ENCODE assay signal across 21 cellular contexts in genomic region chr3:104685492-104685891, GRCh38.
DNase-seq lines count a peak whose midpoint lies in the region; ATAC-seq, FAIRE-seq and TF ChIP-seq lines count a peak whose summit lies in the region.
"Had no signal": no experiment of that assay in that cellular context is flagged by ENCODE, and none has a peak within 500 bp of the region (broad histone marks: within the 10 kb centered on the region; RNA-seq: fewer than 3 reads in every experiment).

No MANE protein-coding gene starts in this region.

- CTCF ChIA-PET in WTC11 (lab: Charles Lee) = no interaction called here

- no peak for DNase-seq in WTC11 (ENCODE audit: low spot score)
- DNase-seq in small intestine = no peak
- DNase-seq in GDM1 (lab: John Stamatoyannopoulos, UW) = no peak
- DNase-seq in stimulated activated CD4-positive, alpha-beta T cell treated with anti-CD3 and anti-CD28 coated beads, Interleukin-2, amount 100 ng/mL, for 24 hours = no peak
- DNase-seq: Calu3; CD8-positive, alpha-beta T cell; DMS79 treated with DMSO at 0.1 percent for 48 hours; GOT3; H7; HFFc6; IMR-90 had no signal

- no peak overlapping the region for H3K27ac Mint-ChIP-seq in WTC11
- H3K27ac Mint-ChIP-seq: B cell; CD8-positive, alpha-beta T cell; HFFc6 had no signal

- H3K27ac ChIP-seq in small intestine (ENCODE audit: low read depth in 1 of 2, low read length in 1 of 2) = no peak overlapping the region
- H3K27ac ChIP-seq: 22Rv1; BLaER1 treated with 17β-estradiol and CSF1 and Interleukin-3, amounts not matched to agents 10 nM and 100 nM had no signal

- H3K4me1 ChIP-seq in small intestine (ENCODE audit: control insufficient read depth in 2 of 2, insufficient read depth in 1 of 2, low read depth in 1 of 2, low read length in 1 of 2) = no peaks in the 10 kb centered on the region
- H3K4me1 ChIP-seq: BLaER1 treated with 17β-estradiol and CSF1 and Interleukin-3, amounts not matched to agents 10 nM and 100 nM had no signal

- no peaks in the 10 kb centered on the region for H3K9me3 ChIP-seq in small intestine (ENCODE audit: control insufficient read depth, low read depth)
- H3K9me3 ChIP-seq: BLaER1 treated with 17β-estradiol and CSF1 and Interleukin-3, amounts not matched to agents 10 nM and 100 nM had no signal

- no peaks in the 10 kb centered on the region for H3K27me3 ChIP-seq in small intestine (ENCODE audit: control insufficient read depth in 2 of 2, insufficient read depth in 2 of 2, low read length in 2 of 2)
- H3K27me3 ChIP-seq: BLaER1 treated with 17β-estradiol and CSF1 and Interleukin-3, amounts not matched to agents 10 nM and 100 nM had no signal

- peaks cover 4% of the 10 kb centered on the region for H3K4me1 Mint-ChIP-seq in WTC11
- H3K4me1 Mint-ChIP-seq: B cell had no signal

- no peak overlapping the region for H3K4me3 ChIP-seq in small intestine (ENCODE audit: low read depth in 1 of 2, low read length in 2 of 2)
- H3K4me3 ChIP-seq: BLaER1 treated with 17β-estradiol and CSF1 and Interleukin-3, amounts not matched to agents 10 nM and 100 nM; K562 had no signal

- TF ChIP-seq CTCF in WTC11 (IDR thresholded peaks at IDR 0.05) = no peak

- no peak overlapping the region for H3K4me3 Mint-ChIP-seq in WTC11
- H3K4me3 Mint-ChIP-seq: B cell; CD8-positive, alpha-beta T cell; HFFc6 had no signal

- H3K27me3 Mint-ChIP-seq in WTC11 (ENCODE audit: low read depth) = no peaks in the 10 kb centered on the region
- H3K27me3 Mint-ChIP-seq: B cell had no signal

- H3K36me3 ChIP-seq in small intestine (ENCODE audit: control insufficient read depth in 2 of 2, insufficient read depth in 2 of 2, low read length in 2 of 2) = no peaks in the 10 kb centered on the region
- H3K36me3 ChIP-seq: BLaER1 treated with 17β-estradiol and CSF1 and Interleukin-3, amounts not matched to agents 10 nM and 100 nM had no signal

- peaks cover 4% of the 10 kb centered on the region; the same call in 1 of the 2 replicates for H3K9me3 Mint-ChIP-seq in WTC11
- H3K9me3 Mint-ChIP-seq: HFFc6 had no signal

- POLR2A ChIA-PET in WTC11 (lab: Charles Lee) = no interaction called here

- FAIRE-seq in A204.1 (lab: Jason Lieb, UNC) (peak; percentile 97), islet of Langerhans (lab: Jason Lieb, UNC) (peak; percentile 82), small intestine (lab: Jason Lieb, UNC) (peak; percentile 98)
- FAIRE-seq: GM12891, HTR-8/SVneo, K562 had no signal

- ATAC-seq in WTC11 (no peak), HG03135 (IDR thresholded peaks at IDR 0.05; ENCODE audit: unreplicated experiment) (no peak)
- ATAC-seq: CD8-positive, alpha-beta T cell; HCT116; K562 had no signal

- H3K36me3 Mint-ChIP-seq in WTC11 = no peaks in the 10 kb centered on the region
- H3K36me3 Mint-ChIP-seq: CD8-positive, alpha-beta T cell had no signal

TF ChIP-seq in WTC11, 78 proteins besides CTCF, POLR2A, EP300 and RAD21:
- TF ChIP-seq, protein P1, sequence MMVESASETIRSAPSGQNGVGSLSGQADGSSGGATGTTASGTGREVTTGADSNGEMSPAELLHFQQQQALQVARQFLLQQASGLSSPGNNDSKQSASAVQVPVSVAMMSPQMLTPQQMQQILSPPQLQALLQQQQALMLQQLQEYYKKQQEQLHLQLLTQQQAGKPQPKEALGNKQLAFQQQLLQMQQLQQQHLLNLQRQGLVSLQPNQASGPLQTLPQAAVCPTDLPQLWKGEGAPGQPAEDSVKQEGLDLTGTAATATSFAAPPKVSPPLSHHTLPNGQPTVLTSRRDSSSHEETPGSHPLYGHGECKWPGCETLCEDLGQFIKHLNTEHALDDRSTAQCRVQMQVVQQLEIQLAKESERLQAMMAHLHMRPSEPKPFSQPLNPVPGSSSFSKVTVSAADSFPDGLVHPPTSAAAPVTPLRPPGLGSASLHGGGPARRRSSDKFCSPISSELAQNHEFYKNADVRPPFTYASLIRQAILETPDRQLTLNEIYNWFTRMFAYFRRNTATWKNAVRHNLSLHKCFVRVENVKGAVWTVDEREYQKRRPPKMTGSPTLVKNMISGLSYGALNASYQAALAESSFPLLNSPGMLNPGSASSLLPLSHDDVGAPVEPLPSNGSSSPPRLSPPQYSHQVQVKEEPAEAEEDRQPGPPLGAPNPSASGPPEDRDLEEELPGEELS (CRISPR knock-in tag; IDR thresholded peaks at IDR 0.05) = no peak
- no peak for TF ChIP-seq MXD4 (CRISPR knock-in tag; IDR thresholded peaks at IDR 0.05; ENCODE audit: borderline replicate concordance)
- TF ChIP-seq HMGA2 (CRISPR knock-in tag; IDR thresholded peaks at IDR 0.05) = peak; percentile 93
